Comparison of ENCODE assay signal across 12 cellular contexts in the genomic region with DNA sequence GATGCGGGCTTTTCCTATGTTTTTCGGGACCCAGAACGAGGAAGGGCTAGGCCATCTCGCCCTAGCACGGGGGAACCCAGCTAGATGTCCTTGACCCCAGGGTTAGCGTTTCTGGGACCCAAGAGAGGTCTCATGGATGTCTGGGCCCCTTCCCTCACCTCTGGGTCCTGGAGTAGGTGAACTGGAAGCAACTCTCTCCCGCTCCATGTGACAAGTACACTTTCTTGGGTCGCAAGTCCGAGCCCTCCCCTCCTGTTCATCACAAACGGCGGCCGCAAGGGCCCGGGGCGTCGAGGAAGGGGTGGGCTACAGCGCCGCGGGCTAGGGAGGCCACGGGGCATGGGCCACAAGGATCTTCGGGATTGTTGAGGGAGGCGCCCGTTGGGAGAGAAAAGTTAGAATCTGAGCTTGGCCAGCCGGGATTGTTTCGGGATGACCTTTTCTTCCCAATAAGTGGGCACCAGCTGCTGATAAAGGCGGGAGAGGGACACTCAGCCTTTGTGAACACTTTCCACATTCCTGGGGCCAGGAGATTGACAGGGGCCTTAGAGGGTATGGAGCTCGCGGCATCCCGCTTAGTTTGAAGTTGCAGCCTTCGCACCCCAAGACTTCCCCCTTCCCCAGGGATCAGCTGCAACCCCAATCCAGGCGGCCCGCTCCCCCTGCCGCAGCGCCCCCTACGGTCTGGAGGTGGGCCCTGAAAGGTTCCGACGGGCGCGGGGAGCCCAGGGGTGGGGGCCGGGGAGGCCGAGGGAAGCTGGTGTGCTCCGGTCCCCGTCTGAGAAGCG.
DNase-seq lines count a peak whose midpoint lies in the region; ATAC-seq and TF ChIP-seq lines count a peak whose summit lies in the region.
"Had no signal": no experiment of that assay in that cellular context is flagged by ENCODE, and none has a peak within 500 bp of the region (broad histone marks: within the 10 kb centered on the region; RNA-seq: fewer than 3 reads in every experiment).

No MANE protein-coding gene starts in this region.

- peaks cover 21 to 49% (median 33%) of the 10 kb centered on the region in 3 donors for H3K27me3 Mint-ChIP-seq in naive B cell

- H3K27ac ChIP-seq in cardiac muscle cell (no peak overlapping the region), colonic mucosa (no peak overlapping the region), thoracic aorta (no peak overlapping the region)
- H3K27ac ChIP-seq: C4-2B had no signal

- no peak for TF ChIP-seq CTCF in cardiac muscle cell (IDR thresholded peaks at IDR 0.05; ENCODE audit: low read depth, low read length)
- TF ChIP-seq CTCF in colonic mucosa (IDR thresholded peaks at IDR 0.05): no peak
- no peak for TF ChIP-seq CTCF in thoracic aorta (IDR thresholded peaks at IDR 0.05)

- H3K4me1 ChIP-seq in cardiac muscle cell (ENCODE audit: low read depth) (no peaks in the 10 kb centered on the region), colonic mucosa (no peaks in the 10 kb centered on the region), thoracic aorta (ENCODE audit: control insufficient read depth in 1 of 2, low read depth in 2 of 2) (peaks cover 4 to 7% of the 10 kb centered on the region in 2 donors)

- H3K36me3 ChIP-seq in cardiac muscle cell (no peaks in the 10 kb centered on the region), colonic mucosa (no peaks in the 10 kb centered on the region), thoracic aorta (no peaks in the 10 kb centered on the region)

- peaks cover 74% of the 10 kb centered on the region for H3K27me3 ChIP-seq in cardiac muscle cell
- peaks cover 35% of the 10 kb centered on the region for H3K27me3 ChIP-seq in colonic mucosa
- no peaks in the 10 kb centered on the region for H3K27me3 ChIP-seq in thoracic aorta (replicated peaks; ENCODE audit: insufficient read depth)

- intact Hi-C loops in Right ventricle myocardium superior (cut with DNase I): no loop called here
- intact Hi-C loops in colonic mucosa (cut with DNase I): no loop called here

- ATAC-seq in Right ventricle myocardium superior (ENCODE audit: poor library complexity) (no peak), naive B cell (ENCODE audit: low read depth in 2 of 2) (no peak), thoracic aorta (ENCODE audit: insufficient number of reproducible peaks, low FRiP score, low read depth) (no peak), HG02973 (IDR thresholded peaks at IDR 0.05; ENCODE audit: unreplicated experiment) (no peak)
- ATAC-seq: Panc1; stimulated activated memory B cell treated with anti-CD40 and anti-IgM and Interleukin-4, amounts not matched to agents 10 μg/mL and 1 μg/mL and 100 μg/mL, for 72 hours had no signal

- H3K4me1 Mint-ChIP-seq in naive B cell: peaks cover 3 to 10% (median 9%) of the 10 kb centered on the region in 3 donors
- H3K4me1 Mint-ChIP-seq: stimulated activated memory B cell treated with anti-CD40 and anti-IgM and Interleukin-4, amounts not matched to agents 10 μg/mL and 1 μg/mL and 100 μg/mL, for 72 hours had no signal

- DNase-seq in cardiac muscle cell (ENCODE audit: low read depth in 1 of 2, low spot score in 1 of 2) (peak in 1 of 2 donors; percentile 7), Right ventricle myocardium superior (no peak), colonic mucosa (no peak), naive B cell (no peak), thoracic aorta (ENCODE audit: low spot score) (no peak), NCI-H1048 (lab: John Stamatoyannopoulos, UW) (no peak), NOMO-1 treated with DMSO at 0.1 percent for 48 hours (lab: John Stamatoyannopoulos, UW; ENCODE audit: unreplicated experiment) (no peak)
- DNase-seq: NCI-H146 had no signal

- H3K4me3 Mint-ChIP-seq in naive B cell: peak overlapping the region in 7 of 8 donors; percentile 68 to 83 (median 73)

- no peak overlapping the region for H3K27ac Mint-ChIP-seq in naive B cell
- H3K27ac Mint-ChIP-seq: stimulated activated memory B cell treated with anti-CD40 and anti-IgM and Interleukin-4, amounts not matched to agents 10 μg/mL and 1 μg/mL and 100 μg/mL, for 72 hours had no signal

- no peak overlapping the region for H3K9ac ChIP-seq in colonic mucosa (ENCODE audit: low read depth in 2 of 2, low read length in 2 of 2)

- H3K4me3 ChIP-seq in cardiac muscle cell: peak overlapping the region; percentile 19
- peak overlapping the region; percentile 31 for H3K4me3 ChIP-seq in colonic mucosa
- peak overlapping the region; percentile 74 for H3K4me3 ChIP-seq in thoracic aorta

- H3K9me3 ChIP-seq in cardiac muscle cell (ENCODE audit: low read depth): no peaks in the 10 kb centered on the region
- H3K9me3 ChIP-seq in colonic mucosa: no peaks in the 10 kb centered on the region
- no peaks in the 10 kb centered on the region for H3K9me3 ChIP-seq in thoracic aorta

- no peaks in the 10 kb centered on the region for H3K36me3 Mint-ChIP-seq in naive B cell
- H3K36me3 Mint-ChIP-seq: stimulated activated memory B cell treated with anti-CD40 and anti-IgM and Interleukin-4, amounts not matched to agents 10 μg/mL and 1 μg/mL and 100 μg/mL, for 72 hours had no signal

- peaks cover 0 to 21% (median 6%) of the 10 kb centered on the region in 7 donors for H3K9me3 Mint-ChIP-seq in naive B cell
- H3K9me3 Mint-ChIP-seq: stimulated activated memory B cell treated with anti-CD40 and anti-IgM and Interleukin-4, amounts not matched to agents 10 μg/mL and 1 μg/mL and 100 μg/mL, for 72 hours had no signal

Comparison
In these comparisons a context has a peak if more than half of its experiments do, and no peak if none do; other contexts are left out.
1. H3K4me3 ChIP-seq: peak in every context shown above with its lines; median percentile 74 in thoracic aorta; 31 in colonic mucosa; 19 in cardiac muscle cell.